1 cellular context compared by ENCODE assay signal in the genomic region with DNA sequence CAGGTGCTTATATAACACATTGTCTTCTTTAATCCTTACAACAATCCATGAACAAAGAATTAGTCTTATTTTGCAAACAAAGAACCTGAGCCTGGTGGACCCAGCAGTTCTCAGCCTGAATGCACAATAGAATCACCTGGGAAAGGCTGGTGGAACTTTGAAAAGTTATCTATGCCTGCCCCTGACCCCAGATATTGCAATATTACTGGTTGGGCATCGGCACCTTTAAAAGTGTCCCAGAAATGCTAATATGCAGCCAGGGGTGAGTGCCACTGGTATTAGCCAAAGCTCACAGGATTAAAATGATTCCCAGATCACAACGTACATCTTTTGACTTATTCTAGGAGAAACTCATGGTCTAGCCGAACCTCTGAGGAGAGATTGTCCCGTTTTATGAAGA.
TF ChIP-seq lines count a peak whose summit lies in the region.

No MANE protein-coding gene starts in this region.

TF ChIP-seq in HCT116, 20 proteins besides CTCF, POLR2A, EP300 and RAD21 (continued from another document):
- TF ChIP-seq, protein P1, sequence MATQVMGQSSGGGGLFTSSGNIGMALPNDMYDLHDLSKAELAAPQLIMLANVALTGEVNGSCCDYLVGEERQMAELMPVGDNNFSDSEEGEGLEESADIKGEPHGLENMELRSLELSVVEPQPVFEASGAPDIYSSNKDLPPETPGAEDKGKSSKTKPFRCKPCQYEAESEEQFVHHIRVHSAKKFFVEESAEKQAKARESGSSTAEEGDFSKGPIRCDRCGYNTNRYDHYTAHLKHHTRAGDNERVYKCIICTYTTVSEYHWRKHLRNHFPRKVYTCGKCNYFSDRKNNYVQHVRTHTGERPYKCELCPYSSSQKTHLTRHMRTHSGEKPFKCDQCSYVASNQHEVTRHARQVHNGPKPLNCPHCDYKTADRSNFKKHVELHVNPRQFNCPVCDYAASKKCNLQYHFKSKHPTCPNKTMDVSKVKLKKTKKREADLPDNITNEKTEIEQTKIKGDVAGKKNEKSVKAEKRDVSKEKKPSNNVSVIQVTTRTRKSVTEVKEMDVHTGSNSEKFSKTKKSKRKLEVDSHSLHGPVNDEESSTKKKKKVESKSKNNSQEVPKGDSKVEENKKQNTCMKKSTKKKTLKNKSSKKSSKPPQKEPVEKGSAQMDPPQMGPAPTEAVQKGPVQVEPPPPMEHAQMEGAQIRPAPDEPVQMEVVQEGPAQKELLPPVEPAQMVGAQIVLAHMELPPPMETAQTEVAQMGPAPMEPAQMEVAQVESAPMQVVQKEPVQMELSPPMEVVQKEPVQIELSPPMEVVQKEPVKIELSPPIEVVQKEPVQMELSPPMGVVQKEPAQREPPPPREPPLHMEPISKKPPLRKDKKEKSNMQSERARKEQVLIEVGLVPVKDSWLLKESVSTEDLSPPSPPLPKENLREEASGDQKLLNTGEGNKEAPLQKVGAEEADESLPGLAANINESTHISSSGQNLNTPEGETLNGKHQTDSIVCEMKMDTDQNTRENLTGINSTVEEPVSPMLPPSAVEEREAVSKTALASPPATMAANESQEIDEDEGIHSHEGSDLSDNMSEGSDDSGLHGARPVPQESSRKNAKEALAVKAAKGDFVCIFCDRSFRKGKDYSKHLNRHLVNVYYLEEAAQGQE (IDR thresholded peaks at IDR 0.05; ENCODE audit: low read depth), result no peak
- no peak for TF ChIP-seq ZNF274 (IDR thresholded peaks at IDR 0.05; ENCODE audit: low read depth, low read length)
- no peak for TF ChIP-seq CBX3 (IDR thresholded peaks at IDR 0.05; ENCODE audit: low read depth)
- TF ChIP-seq YY1 (IDR thresholded peaks at IDR 0.05; ENCODE audit: extremely low read depth, insufficient replicate concordance, low read depth, low read length), result no peak
